In the genomic region with DNA sequence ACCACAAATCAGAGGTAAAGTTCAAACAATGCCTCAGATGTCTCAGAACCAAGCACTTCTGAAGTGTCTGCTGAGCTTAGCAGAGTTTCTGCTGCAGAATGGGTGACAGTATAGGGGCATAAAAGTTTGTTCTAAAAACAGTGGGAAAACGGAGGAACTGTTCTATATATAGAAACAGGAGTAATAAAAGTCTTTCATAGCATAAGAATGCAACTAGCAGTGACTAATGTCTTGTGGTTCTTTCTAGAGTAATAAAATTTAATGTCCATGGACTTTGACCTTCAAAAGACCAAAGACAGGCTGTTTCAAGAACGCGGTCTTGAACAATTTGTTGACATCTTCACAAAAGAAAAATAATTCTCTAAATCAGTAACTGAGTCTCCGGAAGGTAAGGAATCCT, we compare ENCODE assay signal across 1 cellular context.
TF ChIP-seq lines count a peak whose summit lies in the region.

No MANE protein-coding gene starts in this region.

TF ChIP-seq in HepG2, 621 proteins besides CTCF, POLR2A, EP300 and RAD21 (continued from another document):
- no peak for TF ChIP-seq RARG (CRISPR knock-in tag; IDR thresholded peaks at IDR 0.05; ENCODE audit: low read depth)
- no peak for TF ChIP-seq ZNF788 (CRISPR knock-in tag; IDR thresholded peaks at IDR 0.05; ENCODE audit: borderline replicate concordance)
- TF ChIP-seq, protein P1, sequence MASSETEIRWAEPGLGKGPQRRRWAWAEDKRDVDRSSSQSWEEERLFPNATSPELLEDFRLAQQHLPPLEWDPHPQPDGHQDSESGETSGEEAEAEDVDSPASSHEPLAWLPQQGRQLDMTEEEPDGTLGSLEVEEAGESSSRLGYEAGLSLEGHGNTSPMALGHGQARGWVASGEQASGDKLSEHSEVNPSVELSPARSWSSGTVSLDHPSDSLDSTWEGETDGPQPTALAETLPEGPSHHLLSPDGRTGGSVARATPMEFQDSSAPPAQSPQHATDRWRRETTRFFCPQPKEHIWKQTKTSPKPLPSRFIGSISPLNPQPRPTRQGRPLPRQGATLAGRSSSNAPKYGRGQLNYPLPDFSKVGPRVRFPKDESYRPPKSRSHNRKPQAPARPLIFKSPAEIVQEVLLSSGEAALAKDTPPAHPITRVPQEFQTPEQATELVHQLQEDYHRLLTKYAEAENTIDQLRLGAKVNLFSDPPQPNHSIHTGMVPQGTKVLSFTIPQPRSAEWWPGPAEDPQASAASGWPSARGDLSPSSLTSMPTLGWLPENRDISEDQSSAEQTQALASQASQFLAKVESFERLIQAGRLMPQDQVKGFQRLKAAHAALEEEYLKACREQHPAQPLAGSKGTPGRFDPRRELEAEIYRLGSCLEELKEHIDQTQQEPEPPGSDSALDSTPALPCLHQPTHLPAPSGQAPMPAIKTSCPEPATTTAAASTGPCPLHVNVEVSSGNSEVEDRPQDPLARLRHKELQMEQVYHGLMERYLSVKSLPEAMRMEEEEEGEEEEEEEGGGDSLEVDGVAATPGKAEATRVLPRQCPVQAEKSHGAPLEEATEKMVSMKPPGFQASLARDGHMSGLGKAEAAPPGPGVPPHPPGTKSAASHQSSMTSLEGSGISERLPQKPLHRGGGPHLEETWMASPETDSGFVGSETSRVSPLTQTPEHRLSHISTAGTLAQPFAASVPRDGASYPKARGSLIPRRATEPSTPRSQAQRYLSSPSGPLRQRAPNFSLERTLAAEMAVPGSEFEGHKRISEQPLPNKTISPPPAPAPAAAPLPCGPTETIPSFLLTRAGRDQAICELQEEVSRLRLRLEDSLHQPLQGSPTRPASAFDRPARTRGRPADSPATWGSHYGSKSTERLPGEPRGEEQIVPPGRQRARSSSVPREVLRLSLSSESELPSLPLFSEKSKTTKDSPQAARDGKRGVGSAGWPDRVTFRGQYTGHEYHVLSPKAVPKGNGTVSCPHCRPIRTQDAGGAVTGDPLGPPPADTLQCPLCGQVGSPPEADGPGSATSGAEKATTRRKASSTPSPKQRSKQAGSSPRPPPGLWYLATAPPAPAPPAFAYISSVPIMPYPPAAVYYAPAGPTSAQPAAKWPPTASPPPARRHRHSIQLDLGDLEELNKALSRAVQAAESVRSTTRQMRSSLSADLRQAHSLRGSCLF (CRISPR knock-in tag; IDR thresholded peaks at IDR 0.05; ENCODE audit: borderline replicate concordance): no peak
